In genomic region chr2:20106746-20107145, GRCh38 we compare ENCODE assay signal across 8 cellular contexts. TPM values are rescaled to one million over a fixed set of nuclear protein-coding genes. Genes with fewer than 3 reads are reported as not detected.
DNase-seq lines count a peak whose midpoint lies in the region; ATAC-seq and TF ChIP-seq lines count a peak whose summit lies in the region.

No MANE protein-coding gene starts in this region.

- ATAC-seq in GM19467 (IDR thresholded peaks at IDR 0.05; ENCODE audit: unreplicated experiment) (no peak), HG03175 (IDR thresholded peaks at IDR 0.05; ENCODE audit: unreplicated experiment) (no peak)

- in situ Hi-C loops in G401 (cut with HindIII; ENCODE audit: low sequenced_read_pairs) = no loop called here

- H3K4me3 ChIP-seq in HFF-Myc (replicated peaks; ENCODE audit: low read depth, low read length) (no peak overlapping the region), skin epidermis (peak overlapping the region in 3 of 7 experiments; percentile 11 to 24 (median 16))

- DNase-seq in HFF-Myc (ENCODE audit: extremely low read depth, low read depth) (no peak), head of caudate nucleus (peak in 27 of 42 donors; percentile 9 to 69 (median 33)), T1000 (lab: John Stamatoyannopoulos, UW) (no peak), G401 (ENCODE audit: low spot score) (no peak)
- DNase-seq in activated T-cell treated with anti-CD3 and anti-CD28 coated beads, Interleukin-2, amount 50 U/mL, for 1 hour = peak; percentile 35

- H3K27ac ChIP-seq in skin epidermis = peak overlapping the region in 11 of 21 experiments; percentile 6 to 67 (median 43)

- intact Hi-C loops in head of caudate nucleus (cut with DNase I) = no loop called here

- TF ChIP-seq CTCF in HFF-Myc (IDR thresholded peaks at IDR 0.05; ENCODE audit: low read depth, low read length, missing control alignments) = peak; percentile 19

RNA-seq across cellular contexts. Expression of gene LAPTM4A, which starts 55.3 kb away (rescaled TPM):
- 82.0 and 98.8 TPM in 2 replicates for total RNA-seq in G401 (2014; rRNA removed; shearing (Covaris generic))

Comparison
In these comparisons a context has a peak if more than half of its experiments do, and no peak if none do; other contexts are left out.
1. DNase-seq: peak in activated T-cell treated with anti-CD3 and anti-CD28 coated beads, Interleukin-2, amount 50 U/mL, for 1 hour (single experiment) and head of caudate nucleus (27 of 42); none in HFF-Myc (single experiment), T1000 (single experiment) and G401 (single experiment).